ENCODE assay signal across 8 cellular contexts in genomic region chr18:13726972-13727331, GRCh38. TPM values are rescaled to one million over a fixed set of nuclear protein-coding genes. Genes with fewer than 3 reads are reported as not detected.
DNase-seq lines count a peak whose midpoint lies in the region; ATAC-seq, FAIRE-seq and TF ChIP-seq lines count a peak whose summit lies in the region.

No MANE protein-coding gene starts in this region.

- no peaks in the 10 kb centered on the region for H3K27me3 ChIP-seq in HUES64 (ENCODE audit: insufficient read depth, low read length)
- H3K27me3 ChIP-seq in transverse colon: no peaks in the 10 kb centered on the region

- TF ChIP-seq CTCF in transverse colon (IDR thresholded peaks at IDR 0.05): no peak
- TF ChIP-seq CTCF in D721Med (IDR thresholded peaks at IDR 0.05; ENCODE audit: insufficient read depth, missing control alignments): no peak

- H3K4me3 ChIP-seq in HUES64 (ENCODE audit: low read length) (peak overlapping the region; percentile 95), transverse colon (peak overlapping the region; percentile 41 to 92 (median 71))

- H3K9me3 ChIP-seq in HUES64 (ENCODE audit: insufficient read depth, low read depth, low read length) (no peaks in the 10 kb centered on the region), transverse colon (no peaks in the 10 kb centered on the region)

- no peak for TF ChIP-seq EP300 in transverse colon (IDR thresholded peaks at IDR 0.05; ENCODE audit: low read depth)

- H3K4me3 Mint-ChIP-seq in activated CD4-positive, alpha-beta memory T cell treated with anti-CD3 and anti-CD28 coated beads, Interleukin-2, amount 10 ng/mL, durations not matched to agents 7 days and 5 days: peak overlapping the region; percentile 72
- H3K4me3 Mint-ChIP-seq in natural killer cell treated with Interleukin-12 subunit alpha and Interleukin-12 subunit beta and Interleukin-15 and Interleukin-18, amount 100 ng/mL, for 72 hours: peak overlapping the region; percentile 93

- CTCF ChIA-PET in activated CD4-positive, alpha-beta memory T cell treated with anti-CD3 and anti-CD28 coated beads, Interleukin-2, amount 10 ng/mL, durations not matched to agents 7 days and 5 days (lab: Charles Lee): interaction anchor here (0.9 to 1.0 kb wide), 5 partner anchors 9 to 589 kb away, joined by 3 to 4 read pairs (median 3); no protein-coding TSS in a partner anchor

- ATAC-seq in GM21381 (IDR thresholded peaks at IDR 0.05; ENCODE audit: unreplicated experiment) (peak; percentile 16), esophagus mucosa (peak; percentile 59)
- peak; percentile 39 to 44 for ATAC-seq in natural killer cell treated with Interleukin-12 subunit alpha and Interleukin-12 subunit beta and Interleukin-15 and Interleukin-18, amount 100 ng/mL, for 72 hours

- in situ Hi-C loops in transverse colon (cut with MboI; ENCODE audit: low pct_ligation_motif_present in 1 of 4, low pct_unique_long_range_greater_than_20kb in 1 of 4, low sequenced_read_pairs in 3 of 4): no loop called here

- H3K4me1 ChIP-seq in HUES64 (ENCODE audit: insufficient read depth, low read length) (peaks cover 8% of the 10 kb centered on the region; the same call in 1 of the 2 replicates), transverse colon (peaks cover 14 to 29% (median 22%) of the 10 kb centered on the region in 4 donors)

- H3K9me3 Mint-ChIP-seq in activated CD4-positive, alpha-beta memory T cell treated with anti-CD3 and anti-CD28 coated beads, Interleukin-2, amount 10 ng/mL, durations not matched to agents 7 days and 5 days: no peaks in the 10 kb centered on the region
- no peaks in the 10 kb centered on the region for H3K9me3 Mint-ChIP-seq in natural killer cell treated with Interleukin-12 subunit alpha and Interleukin-12 subunit beta and Interleukin-15 and Interleukin-18, amount 100 ng/mL, for 72 hours

- FAIRE-seq in D721Med (lab: Jason Lieb, UNC): no peak

- no peak for TF ChIP-seq POLR2A in transverse colon (IDR thresholded peaks at IDR 0.05)

- H3K4me1 Mint-ChIP-seq in activated CD4-positive, alpha-beta memory T cell treated with anti-CD3 and anti-CD28 coated beads, Interleukin-2, amount 10 ng/mL, durations not matched to agents 7 days and 5 days: peaks cover 64% of the 10 kb centered on the region
- H3K4me1 Mint-ChIP-seq in natural killer cell treated with Interleukin-12 subunit alpha and Interleukin-12 subunit beta and Interleukin-15 and Interleukin-18, amount 100 ng/mL, for 72 hours (ENCODE audit: low read depth in 2 of 2): peaks cover 24 to 27% of the 10 kb centered on the region in 2 donors

- WGBS in HUES64: under 1% methylated on average over 30 of the region's 30 CpGs
- 0% methylated on average over 3 to 21 of the region's 30 CpGs for WGBS in transverse colon (ENCODE audit: low coverage in 1 of 2), 2 donors

- H3K36me3 Mint-ChIP-seq in activated CD4-positive, alpha-beta memory T cell treated with anti-CD3 and anti-CD28 coated beads, Interleukin-2, amount 10 ng/mL, durations not matched to agents 7 days and 5 days (ENCODE audit: low read depth): peaks cover 38% of the 10 kb centered on the region
- H3K36me3 Mint-ChIP-seq in natural killer cell treated with Interleukin-12 subunit alpha and Interleukin-12 subunit beta and Interleukin-15 and Interleukin-18, amount 100 ng/mL, for 72 hours: peaks cover 10% of the 10 kb centered on the region

- peak overlapping the region; percentile 88 for H3K27ac Mint-ChIP-seq in activated CD4-positive, alpha-beta memory T cell treated with anti-CD3 and anti-CD28 coated beads, Interleukin-2, amount 10 ng/mL, durations not matched to agents 7 days and 5 days
- H3K27ac Mint-ChIP-seq in natural killer cell treated with Interleukin-12 subunit alpha and Interleukin-12 subunit beta and Interleukin-15 and Interleukin-18, amount 100 ng/mL, for 72 hours: peak overlapping the region; percentile 64 to 91

- POLR2A ChIA-PET in activated CD4-positive, alpha-beta memory T cell treated with anti-CD3 and anti-CD28 coated beads, Interleukin-2, amount 10 ng/mL, durations not matched to agents 7 days and 5 days (lab: Charles Lee): interaction anchor here (0.7 to 1.8 kb wide), 4 partner anchors 11 to 289 kb away, joined by 3 to 16 read pairs (median 6); no protein-coding TSS in a partner anchor

- H3K36me3 ChIP-seq in HUES64 (ENCODE audit: insufficient read depth, low read length) (peaks cover 12% of the 10 kb centered on the region), transverse colon (no peaks in the 10 kb centered on the region)

- intact Hi-C loops in transverse colon (cut with DNase I; ENCODE audit: low total_unique reads): loop anchor here (10.0 kb wide), 1 partner anchor 842 kb away; the partner anchor contains the start of gene PTPN2

- H3K27ac ChIP-seq in HUES64 (ENCODE audit: low read depth, low read length) (peak overlapping the region; percentile 87), transverse colon (peak overlapping the region; percentile 90 to 94 (median 92))

- H3K9ac ChIP-seq in HUES64 (ENCODE audit: low read depth, low read length): peak overlapping the region; percentile 87

- peak; percentile 61 for DNase-seq in COR-L47 (lab: John Stamatoyannopoulos, UW)
- peak; percentile 37 for DNase-seq in activated CD4-positive, alpha-beta memory T cell treated with anti-CD3 and anti-CD28 coated beads, Interleukin-2, amount 10 ng/mL, durations not matched to agents 7 days and 5 days
- DNase-seq in natural killer cell treated with Interleukin-12 subunit alpha and Interleukin-12 subunit beta and Interleukin-15 and Interleukin-18, amount 100 ng/mL, for 72 hours (ENCODE audit: low spot score): peak; percentile 65
- peak; percentile 47 for DNase-seq in transverse colon
- DNase-seq in D721Med (ENCODE audit: insufficient read length, low spot score): no peak

- no peaks in the 10 kb centered on the region for H3K27me3 Mint-ChIP-seq in activated CD4-positive, alpha-beta memory T cell treated with anti-CD3 and anti-CD28 coated beads, Interleukin-2, amount 10 ng/mL, durations not matched to agents 7 days and 5 days
- no peaks in the 10 kb centered on the region for H3K27me3 Mint-ChIP-seq in natural killer cell treated with Interleukin-12 subunit alpha and Interleukin-12 subunit beta and Interleukin-15 and Interleukin-18, amount 100 ng/mL, for 72 hours

RNA-seq across cellular contexts. Expression of gene RNMT, which starts 0.5 kb away (rescaled TPM):
- 37.3 TPM for polyA plus RNA-seq in HUES64 (2013, experiment 1 of 2)
- 41.4 TPM for polyA plus RNA-seq in HUES64 (2013, experiment 2 of 2)
- total RNA-seq in activated CD4-positive, alpha-beta memory T cell treated with anti-CD3 and anti-CD28 coated beads, Interleukin-2, amount 10 ng/mL, durations not matched to agents 7 days and 5 days: 10 to 100 TPM; 43.7 to 45.3 TPM
- 19.7 TPM for total RNA-seq in esophagus mucosa
- total RNA-seq in natural killer cell treated with Interleukin-12 subunit alpha and Interleukin-12 subunit beta and Interleukin-15 and Interleukin-18, amount 100 ng/mL, for 72 hours: 10 to 100 TPM; 42.5 to 47.2 TPM
- 10 to 100 TPM; 10.9 to 15.2 (median 13.0) TPM for total RNA-seq in transverse colon

RNA-seq across cellular contexts. Expression of gene FAM210A, which starts 0.6 kb away (rescaled TPM):
- 17.3 TPM for polyA plus RNA-seq in HUES64 (2013, experiment 1 of 2)
- 13.6 TPM for polyA plus RNA-seq in HUES64 (2013, experiment 2 of 2)
- 10 to 100 TPM; 22.2 to 22.4 TPM for total RNA-seq in activated CD4-positive, alpha-beta memory T cell treated with anti-CD3 and anti-CD28 coated beads, Interleukin-2, amount 10 ng/mL, durations not matched to agents 7 days and 5 days
- total RNA-seq in esophagus mucosa (14.6 TPM), transverse colon (10 to 100 TPM in 2 of 4 donors, 1 to 10 TPM in 1, under 1 TPM in 1; 0.80 to 12.2 (median 10.2) TPM)
- 10 to 100 TPM; 30.9 to 31.9 TPM for total RNA-seq in natural killer cell treated with Interleukin-12 subunit alpha and Interleukin-12 subunit beta and Interleukin-15 and Interleukin-18, amount 100 ng/mL, for 72 hours
